Comparison of ENCODE assay signal across 20 cellular contexts in the genomic region with DNA sequence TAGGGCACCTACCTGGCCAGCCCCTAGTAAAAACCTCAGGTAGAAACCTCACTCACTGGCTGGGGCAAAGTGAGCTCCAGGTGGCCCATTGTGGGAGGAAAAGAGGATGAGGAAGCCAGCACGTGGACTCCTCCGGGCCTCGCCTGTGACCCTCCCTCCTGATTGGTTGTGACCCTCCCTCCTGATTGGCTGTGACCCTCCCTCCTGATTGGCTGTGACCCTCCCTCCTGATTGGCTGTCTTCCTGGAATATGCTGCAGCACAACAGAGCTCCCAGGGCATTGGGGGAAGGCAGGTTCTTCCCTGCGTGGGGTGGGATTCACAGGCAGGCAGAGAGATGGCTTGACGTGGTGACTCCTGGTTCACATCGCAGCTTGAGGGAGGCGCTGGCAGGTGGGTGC.
DNase-seq lines count a peak whose midpoint lies in the region; ATAC-seq and TF ChIP-seq lines count a peak whose summit lies in the region.
"Had no signal": no experiment of that assay in that cellular context is flagged by ENCODE, and none has a peak within 500 bp of the region (broad histone marks: within the 10 kb centered on the region; RNA-seq: fewer than 3 reads in every experiment).

No MANE protein-coding gene starts in this region.

- H3K4me3 ChIP-seq in osteoblast (ENCODE audit: insufficient read depth, low read length) (no peak overlapping the region), testis (no peak overlapping the region)
- H3K4me3 ChIP-seq: A549, GM12878, GM23338, HAP-1 had no signal

- H3K9me3 ChIP-seq in osteoblast (ENCODE audit: low read depth, low read length) (peaks cover 3% of the 10 kb centered on the region), testis (no peaks in the 10 kb centered on the region)
- H3K9me3 ChIP-seq: A549, HAP-1 had no signal

- CTCF ChIA-PET in activated CD8-positive, alpha-beta T cell treated with anti-CD3 and anti-CD28 coated beads for 36 hours (lab: Charles Lee): no interaction called here

- ATAC-seq in natural killer cell treated with Interleukin-12 subunit alpha and Interleukin-12 subunit beta and Interleukin-15 and Interleukin-18, amount 100 ng/mL, for 72 hours: no peak
- ATAC-seq in natural killer cell: no peak
- no peak for ATAC-seq in GM19452 (IDR thresholded peaks at IDR 0.05; ENCODE audit: unreplicated experiment)
- no peak for ATAC-seq in HG03108 (IDR thresholded peaks at IDR 0.05; ENCODE audit: unreplicated experiment)
- ATAC-seq in activated CD8-positive, alpha-beta T cell treated with anti-CD3 and anti-CD28 coated beads for 36 hours: no peak
- ATAC-seq: A549, GM12878, GM23338 had no signal

- no peak overlapping the region for H3K4me3 Mint-ChIP-seq in natural killer cell treated with Interleukin-12 subunit alpha and Interleukin-12 subunit beta and Interleukin-15 and Interleukin-18, amount 100 ng/mL, for 72 hours
- H3K4me3 Mint-ChIP-seq in natural killer cell: no peak overlapping the region
- H3K4me3 Mint-ChIP-seq in activated CD8-positive, alpha-beta T cell treated with anti-CD3 and anti-CD28 coated beads for 36 hours: no peak overlapping the region
- H3K4me3 Mint-ChIP-seq: CD4-positive, alpha-beta memory T cell; GM23338; HFFc6 had no signal

- H3K27me3 ChIP-seq in osteoblast (ENCODE audit: insufficient read depth, low read length) (no peaks in the 10 kb centered on the region), testis (no peaks in the 10 kb centered on the region)

- no peaks in the 10 kb centered on the region for H3K9me3 Mint-ChIP-seq in natural killer cell treated with Interleukin-12 subunit alpha and Interleukin-12 subunit beta and Interleukin-15 and Interleukin-18, amount 100 ng/mL, for 72 hours
- H3K9me3 Mint-ChIP-seq in natural killer cell: no peaks in the 10 kb centered on the region
- H3K9me3 Mint-ChIP-seq in activated CD8-positive, alpha-beta T cell treated with anti-CD3 and anti-CD28 coated beads for 36 hours: no peaks in the 10 kb centered on the region

- H3K4me2 ChIP-seq in osteoblast (ENCODE audit: insufficient read depth, low read length): no peak overlapping the region
- H3K4me2 ChIP-seq: A549, GM23338 had no signal

- H2AFZ ChIP-seq in osteoblast (ENCODE audit: low read length): no peak overlapping the region
- H2AFZ ChIP-seq: GM23338 had no signal

- POLR2A ChIA-PET in activated CD8-positive, alpha-beta T cell treated with anti-CD3 and anti-CD28 coated beads for 36 hours (lab: Charles Lee): no interaction called here

- no peaks in the 10 kb centered on the region for H3K36me3 ChIP-seq in osteoblast (ENCODE audit: insufficient read depth, low read length)
- no peaks in the 10 kb centered on the region for H3K36me3 ChIP-seq in testis (ENCODE audit: low read depth, missing control alignments)
- H3K36me3 ChIP-seq: HAP-1 had no signal

- TF ChIP-seq CTCF in natural killer cell (IDR thresholded peaks at IDR 0.05) (no peak), osteoblast (IDR thresholded peaks at IDR 0.05; ENCODE audit: extremely low read depth, low read depth, low read length) (no peak), testis (IDR thresholded peaks at IDR 0.05) (no peak)
- no peak for TF ChIP-seq CTCF in activated CD8-positive, alpha-beta T cell treated with anti-CD3 and anti-CD28 coated beads for 36 hours (IDR thresholded peaks at IDR 0.05)

- no peaks in the 10 kb centered on the region for H3K36me3 Mint-ChIP-seq in natural killer cell treated with Interleukin-12 subunit alpha and Interleukin-12 subunit beta and Interleukin-15 and Interleukin-18, amount 100 ng/mL, for 72 hours
- no peaks in the 10 kb centered on the region for H3K36me3 Mint-ChIP-seq in natural killer cell
- H3K36me3 Mint-ChIP-seq in activated CD8-positive, alpha-beta T cell treated with anti-CD3 and anti-CD28 coated beads for 36 hours (ENCODE audit: low read depth): no peaks in the 10 kb centered on the region
- H3K36me3 Mint-ChIP-seq: CD4-positive, alpha-beta memory T cell had no signal

- no peak overlapping the region for H3K27ac Mint-ChIP-seq in natural killer cell treated with Interleukin-12 subunit alpha and Interleukin-12 subunit beta and Interleukin-15 and Interleukin-18, amount 100 ng/mL, for 72 hours
- H3K27ac Mint-ChIP-seq in natural killer cell: no peak overlapping the region
- H3K27ac Mint-ChIP-seq in activated CD8-positive, alpha-beta T cell treated with anti-CD3 and anti-CD28 coated beads for 36 hours: no peak overlapping the region
- H3K27ac Mint-ChIP-seq: CD4-positive, alpha-beta memory T cell; GM23338; HFFc6 had no signal

- 54 to 59% methylated on average over 7 of the region's 7 CpGs for WGBS in testis, 2 donors

- no peaks in the 10 kb centered on the region for H3K4me1 Mint-ChIP-seq in natural killer cell treated with Interleukin-12 subunit alpha and Interleukin-12 subunit beta and Interleukin-15 and Interleukin-18, amount 100 ng/mL, for 72 hours (ENCODE audit: low read depth in 2 of 2)
- H3K4me1 Mint-ChIP-seq in natural killer cell: no peaks in the 10 kb centered on the region
- no peaks in the 10 kb centered on the region for H3K4me1 Mint-ChIP-seq in activated CD8-positive, alpha-beta T cell treated with anti-CD3 and anti-CD28 coated beads for 36 hours (ENCODE audit: low read depth)
- H3K4me1 Mint-ChIP-seq: CD4-positive, alpha-beta memory T cell; GM23338 had no signal

- peak; percentile 46 for DNase-seq in natural killer cell treated with Interleukin-12 subunit alpha and Interleukin-12 subunit beta and Interleukin-15 and Interleukin-18, amount 100 ng/mL, for 72 hours (ENCODE audit: low spot score)
- DNase-seq in natural killer cell: no peak
- peak; percentile 45 for DNase-seq in iPS-NIHi11 (ENCODE audit: low spot score)
- DNase-seq in osteoblast (ENCODE audit: insufficient read length, low spot score, missing footprints): peak; percentile 62
- peak; percentile 61 for DNase-seq in testis
- no peak for DNase-seq in activated CD8-positive, alpha-beta T cell treated with anti-CD3 and anti-CD28 coated beads for 36 hours
- DNase-seq: 8988T, ACHN, C1 segment of cervical spinal cord, Calu3, COR-L47, DND-41, HFFc6 had no signal

- no peaks in the 10 kb centered on the region for H4K20me1 ChIP-seq in osteoblast (ENCODE audit: insufficient read depth, low read length)

- H3K27me3 Mint-ChIP-seq in natural killer cell treated with Interleukin-12 subunit alpha and Interleukin-12 subunit beta and Interleukin-15 and Interleukin-18, amount 100 ng/mL, for 72 hours: no peaks in the 10 kb centered on the region
- no peaks in the 10 kb centered on the region for H3K27me3 Mint-ChIP-seq in natural killer cell (ENCODE audit: low read depth in 2 of 2)
- no peaks in the 10 kb centered on the region for H3K27me3 Mint-ChIP-seq in activated CD8-positive, alpha-beta T cell treated with anti-CD3 and anti-CD28 coated beads for 36 hours
- H3K27me3 Mint-ChIP-seq: CD4-positive, alpha-beta memory T cell had no signal

- no peak for TF ChIP-seq POLR2A in testis (IDR thresholded peaks at IDR 0.05)

- intact Hi-C loops in natural killer cell (cut with micrococcal nuclease): no loop called here
- intact Hi-C loops in testis (cut with DNase I; ENCODE audit: low total_unique reads): no loop called here
- intact Hi-C loops in activated CD8-positive, alpha-beta T cell treated with anti-CD3 and anti-CD28 coated beads for 36 hours (cut with micrococcal nuclease): no loop called here

- H3K27ac ChIP-seq in osteoblast (ENCODE audit: low read depth, low read length) (no peak overlapping the region), testis (no peak overlapping the region)
- H3K27ac ChIP-seq: A549 had no signal

- H3K4me1 ChIP-seq in osteoblast (ENCODE audit: insufficient read depth, low read length): no peaks in the 10 kb centered on the region
- no peaks in the 10 kb centered on the region for H3K4me1 ChIP-seq in testis
- H3K4me1 ChIP-seq: A549, HAP-1 had no signal

- no peaks in the 10 kb centered on the region for H3K79me2 ChIP-seq in osteoblast (ENCODE audit: insufficient read depth, low read length)

Comparison
In these comparisons a context has a peak if more than half of its experiments do, and no peak if none do; other contexts are left out.
1. DNase-seq: peak in natural killer cell treated with Interleukin-12 subunit alpha and Interleukin-12 subunit beta and Interleukin-15 and Interleukin-18, amount 100 ng/mL, for 72 hours (single experiment), iPS-NIHi11 (single experiment), osteoblast (single experiment) and testis (single experiment); none in natural killer cell (single experiment) and activated CD8-positive, alpha-beta T cell treated with anti-CD3 and anti-CD28 coated beads for 36 hours (single experiment).